Comparison of ENCODE assay signal across 8 cellular contexts in genomic region chr6:31834704-31835375, GRCh38. TPM values are rescaled to one million over a fixed set of nuclear protein-coding genes. Genes with fewer than 3 reads are reported as not detected.
DNase-seq lines count a peak whose midpoint lies in the region; ATAC-seq and TF ChIP-seq lines count a peak whose summit lies in the region.

No MANE protein-coding gene starts in this region.

- H3K4me3 Mint-ChIP-seq in activated naive CD4-positive, alpha-beta T cell treated with anti-CD3 and anti-CD28 coated beads for 36 hours = peak overlapping the region; percentile 94
- peak overlapping the region; percentile 98 for H3K4me3 Mint-ChIP-seq in glutamatergic neuron (ENCODE audit: unreplicated experiment)

- peaks cover 46% of the 10 kb centered on the region for H3K4me1 Mint-ChIP-seq in activated naive CD4-positive, alpha-beta T cell treated with anti-CD3 and anti-CD28 coated beads for 36 hours (ENCODE audit: low read depth)
- H3K4me1 Mint-ChIP-seq in glutamatergic neuron (ENCODE audit: low read depth, unreplicated experiment) = peaks cover 16% of the 10 kb centered on the region

- DNase-seq in DMS 273 (lab: John Stamatoyannopoulos, UW; ENCODE audit: unreplicated experiment) (peak; percentile 95), DMS 273 treated with DMSO at 0.1 percent for 48 hours (lab: John Stamatoyannopoulos, UW) (no peak), SK-N-DZ (ENCODE audit: low spot score) (peak; percentile 88), glutamatergic neuron (peak; percentile 71), omental fat pad (ENCODE audit: low spot score) (no peak), testis (peak; percentile 91)
- DNase-seq in Jurkat, Clone E6-1 (ENCODE audit: low read depth, low spot score) = peak; percentile 81
- DNase-seq in activated naive CD4-positive, alpha-beta T cell treated with anti-CD3 and anti-CD28 coated beads for 36 hours = peak; percentile 80

- H3K4me3 ChIP-seq in Jurkat, Clone E6-1 (ENCODE audit: low read length) = peak overlapping the region; percentile 99
- peak overlapping the region; percentile 89 to 93 for H3K4me3 ChIP-seq in testis

- no peaks in the 10 kb centered on the region for H3K27me3 ChIP-seq in testis

- H3K36me3 ChIP-seq in testis (ENCODE audit: low read depth, missing control alignments) = no peaks in the 10 kb centered on the region

- intact Hi-C loops in activated naive CD4-positive, alpha-beta T cell treated with anti-CD3 and anti-CD28 coated beads for 36 hours (cut with micrococcal nuclease) = loop anchor here (1.0 to 10.0 kb wide), 8 partner anchors 28 to 1010 kb away; partner anchors contain the start of genes EHMT2, NELFE, PRRC2A and PSMB8
- intact Hi-C loops in testis (cut with DNase I; ENCODE audit: low total_unique reads) = loop anchor here (5.0 kb wide), 1 partner anchor 153 kb away; the partner anchor contains the start of gene LY6G5C

- H3K27ac Mint-ChIP-seq in activated naive CD4-positive, alpha-beta T cell treated with anti-CD3 and anti-CD28 coated beads for 36 hours = peak overlapping the region; percentile 98
- H3K27ac Mint-ChIP-seq in glutamatergic neuron (ENCODE audit: unreplicated experiment) = peak overlapping the region; percentile 93

- peak overlapping the region; percentile 97 to 98 for H3K27ac ChIP-seq in testis

- no peaks in the 10 kb centered on the region for H3K9me3 Mint-ChIP-seq in activated naive CD4-positive, alpha-beta T cell treated with anti-CD3 and anti-CD28 coated beads for 36 hours
- peaks cover 13% of the 10 kb centered on the region for H3K9me3 Mint-ChIP-seq in glutamatergic neuron (ENCODE audit: unreplicated experiment)

- peaks cover 60% of the 10 kb centered on the region for H3K36me3 Mint-ChIP-seq in activated naive CD4-positive, alpha-beta T cell treated with anti-CD3 and anti-CD28 coated beads for 36 hours (ENCODE audit: low read depth)
- H3K36me3 Mint-ChIP-seq in glutamatergic neuron (ENCODE audit: unreplicated experiment) = no peaks in the 10 kb centered on the region

- H3K9me3 ChIP-seq in testis = no peaks in the 10 kb centered on the region

- H3K4me1 ChIP-seq in testis = peaks cover 27% of the 10 kb centered on the region

- TF ChIP-seq CTCF in glutamatergic neuron (IDR thresholded peaks at IDR 0.05; ENCODE audit: partially characterized antibody, unreplicated experiment) (no peak), omental fat pad (IDR thresholded peaks at IDR 0.05) (no peak), testis (IDR thresholded peaks at IDR 0.05) (no peak)

- TF ChIP-seq POLR2A in testis (IDR thresholded peaks at IDR 0.05) = no peak

- CTCF ChIA-PET in activated naive CD4-positive, alpha-beta T cell treated with anti-CD3 and anti-CD28 coated beads for 36 hours (lab: Charles Lee) = interaction anchor here (0.6 kb wide), 1 partner anchor 116 kb away, joined by 3 read pairs; no protein-coding TSS in a partner anchor

- no peaks in the 10 kb centered on the region for H3K27me3 Mint-ChIP-seq in activated naive CD4-positive, alpha-beta T cell treated with anti-CD3 and anti-CD28 coated beads for 36 hours (ENCODE audit: low read depth)
- peaks cover 17% of the 10 kb centered on the region for H3K27me3 Mint-ChIP-seq in glutamatergic neuron (ENCODE audit: unreplicated experiment)

- ATAC-seq in omental fat pad (ENCODE audit: low FRiP score) = peak; percentile 22

- 0% methylated on average over 29 to 37 of the region's 37 CpGs for WGBS in testis, 2 donors

RNA-seq across cellular contexts. Expression of gene HSPA1B, which starts 7.3 kb away (rescaled TPM):
- 15.9 TPM for polyA plus RNA-seq in Jurkat, Clone E6-1 (2012; ENCODE audit: insufficient read depth, insufficient read length)
- 123 and 146 TPM in 2 replicates for polyA plus RNA-seq in SK-N-DZ (2014; cell fraction: cytosol; rRNA removed)
- polyA plus RNA-seq in SK-N-DZ (2014; cell fraction: nucleus; rRNA removed) = 56.5 and 70.3 TPM in 2 replicates
- 10 to 100 TPM; 47.8 to 50.1 TPM for total RNA-seq in activated naive CD4-positive, alpha-beta T cell treated with anti-CD3 and anti-CD28 coated beads for 36 hours
- total RNA-seq in glutamatergic neuron (ENCODE audit: unreplicated experiment) = 93.9 TPM
- 1,000 to 10,000 TPM in 1 of 4 donors, 100 to 1,000 TPM in 3; 174 to 1,642 (median 258) TPM for total RNA-seq in omental fat pad
- 100 to 1,000 TPM; 167 to 204 TPM for total RNA-seq in testis
- polyA plus RNA-seq in testis (ENCODE audit: insufficient read depth, low read depth, low replicate concordance) = 127 TPM

RNA-seq across cellular contexts. Expression of gene HSPA1A, which starts 19.5 kb away (rescaled TPM):
- polyA plus RNA-seq in Jurkat, Clone E6-1 (2012; ENCODE audit: insufficient read depth, insufficient read length) = 2.1 TPM
- 4.6 and 6.6 TPM in 2 replicates for polyA plus RNA-seq in SK-N-DZ (2014; cell fraction: cytosol; rRNA removed)
- 0.94 and 3.3 TPM in 2 replicates for polyA plus RNA-seq in SK-N-DZ (2014; cell fraction: nucleus; rRNA removed)
- 10 to 100 TPM; 19.8 to 23.1 TPM for total RNA-seq in activated naive CD4-positive, alpha-beta T cell treated with anti-CD3 and anti-CD28 coated beads for 36 hours
- total RNA-seq in glutamatergic neuron (ENCODE audit: unreplicated experiment) (54.3 TPM), omental fat pad (1,000 to 10,000 TPM in 1 of 4 donors, 100 to 1,000 TPM in 3; 155 to 1,684 (median 309) TPM), testis (100 to 1,000 TPM; 113 to 151 TPM)
- polyA plus RNA-seq in testis (ENCODE audit: insufficient read depth, low read depth, low replicate concordance) = 90.4 TPM

RNA-seq across cellular contexts. Expression of gene HSPA1L, which starts 19.8 kb away (rescaled TPM):
- polyA plus RNA-seq in Jurkat, Clone E6-1 (2012; ENCODE audit: insufficient read depth, insufficient read length) = not detected
- 0.24 and 0.27 TPM in 2 replicates for polyA plus RNA-seq in SK-N-DZ (2014; cell fraction: cytosol; rRNA removed)
- polyA plus RNA-seq in SK-N-DZ (2014; cell fraction: nucleus; rRNA removed) = 0.10 and 0.12 TPM in 2 replicates
- under 1 TPM; 0.86 to 0.95 TPM for total RNA-seq in activated naive CD4-positive, alpha-beta T cell treated with anti-CD3 and anti-CD28 coated beads for 36 hours
- total RNA-seq in glutamatergic neuron (ENCODE audit: unreplicated experiment) (2.5 TPM), omental fat pad (1 to 10 TPM in 3 of 4 donors, under 1 TPM in 1; 0.48 to 3.0 (median 1.9) TPM), testis (10 to 100 TPM; 30.3 to 87.9 TPM)
- polyA plus RNA-seq in testis (ENCODE audit: insufficient read depth, low read depth, low replicate concordance) = 103 TPM

RNA-seq across cellular contexts. Expression of gene NEU1, which starts 27.8 kb away (rescaled TPM):
- 18.6 TPM for polyA plus RNA-seq in Jurkat, Clone E6-1 (2012; ENCODE audit: insufficient read depth, insufficient read length)
- 20.1 and 25.1 TPM in 2 replicates for polyA plus RNA-seq in SK-N-DZ (2014; cell fraction: cytosol; rRNA removed)
- 20.6 and 22.0 TPM in 2 replicates for polyA plus RNA-seq in SK-N-DZ (2014; cell fraction: nucleus; rRNA removed)
- total RNA-seq in activated naive CD4-positive, alpha-beta T cell treated with anti-CD3 and anti-CD28 coated beads for 36 hours = 1 to 10 TPM; 8.4 to 9.2 TPM
- 40.2 TPM for total RNA-seq in glutamatergic neuron (ENCODE audit: unreplicated experiment)
- total RNA-seq in omental fat pad = 10 to 100 TPM; 44.1 to 63.8 (median 55.2) TPM
- 10 to 100 TPM; 31.7 to 65.9 TPM for total RNA-seq in testis
- 27.4 TPM for polyA plus RNA-seq in testis (ENCODE audit: insufficient read depth, low read depth, low replicate concordance)

RNA-seq across cellular contexts. Expression of gene LSM2, which starts 28.1 kb away (rescaled TPM):
- polyA plus RNA-seq in Jurkat, Clone E6-1 (2012; ENCODE audit: insufficient read depth, insufficient read length) = 241 TPM
- 189 and 213 TPM in 2 replicates for polyA plus RNA-seq in SK-N-DZ (2014; cell fraction: cytosol; rRNA removed)
- 95.0 and 96.4 TPM in 2 replicates for polyA plus RNA-seq in SK-N-DZ (2014; cell fraction: nucleus; rRNA removed)
- 100 to 1,000 TPM; 172 to 174 TPM for total RNA-seq in activated naive CD4-positive, alpha-beta T cell treated with anti-CD3 and anti-CD28 coated beads for 36 hours
- total RNA-seq in glutamatergic neuron (ENCODE audit: unreplicated experiment) (68.2 TPM), omental fat pad (10 to 100 TPM; 19.8 to 35.1 (median 30.4) TPM), testis (10 to 100 TPM; 43.3 to 49.6 TPM)
- polyA plus RNA-seq in testis (ENCODE audit: insufficient read depth, low read depth, low replicate concordance) = 55.5 TPM

Comparison
In these comparisons a context has a peak if more than half of its experiments do, and no peak if none do; other contexts are left out.
1. DNase-seq: peak in DMS 273 (single experiment), Jurkat, Clone E6-1 (single experiment), SK-N-DZ (single experiment), activated naive CD4-positive, alpha-beta T cell treated with anti-CD3 and anti-CD28 coated beads for 36 hours (single experiment), glutamatergic neuron (single experiment) and testis (single experiment); none in DMS 273 treated with DMSO at 0.1 percent for 48 hours (single experiment) and omental fat pad (single experiment).